Comparison of ENCODE assay signal across 17 cellular contexts in genomic region chr7:138878847-138879246, GRCh38.
DNase-seq lines count a peak whose midpoint lies in the region; ATAC-seq, FAIRE-seq and TF ChIP-seq lines count a peak whose summit lies in the region.
"Had no signal": no experiment of that assay in that cellular context is flagged by ENCODE, and none has a peak within 500 bp of the region (broad histone marks: within the 10 kb centered on the region; RNA-seq: fewer than 3 reads in every experiment).

No MANE protein-coding gene starts in this region.

- in situ Hi-C loops in HepG2 (cut with HindIII; ENCODE audit: extremely low pct_ligation_motif_present, low pct_unique_long_range_greater_than_20kb) = no loop called here

- BruUV-seq in HCT116 (replicated peaks; lab: Mats Ljungman, UMichigan) (TSS peak; percentile 31), HepG2 (replicated peaks; lab: Mats Ljungman, UMichigan) (no TSS peak)

- H3K4me1 ChIP-seq in HCT116 (ENCODE audit: control insufficient read depth in 1 of 2, insufficient read depth in 2 of 2, low read length in 2 of 2) = no peaks in the 10 kb centered on the region; a peak in 1 of 4 replicates
- peaks cover 26% of the 10 kb centered on the region for H3K4me1 ChIP-seq in astrocyte (ENCODE audit: insufficient read depth, low read length)
- peaks cover 3% of the 10 kb centered on the region; the same call in 1 of the 2 replicates for H3K4me1 ChIP-seq in HepG2 (ENCODE audit: insufficient read depth, low read length)
- H3K4me1 ChIP-seq in Peyer's patch = no peaks in the 10 kb centered on the region

- no peak for TF ChIP-seq EP300 in HepG2 (IDR thresholded peaks at IDR 0.05; ENCODE audit: low read depth in 2 of 2, low read length in 2 of 2)
- no peak for TF ChIP-seq EP300 in HepG2 (CRISPR knock-in tag; IDR thresholded peaks at IDR 0.05; ENCODE audit: borderline replicate concordance)

- H3K36me3 ChIP-seq in HCT116 (ENCODE audit: control insufficient read depth in 1 of 2, insufficient read depth in 2 of 2, low read length in 2 of 2) = no peaks in the 10 kb centered on the region
- no peaks in the 10 kb centered on the region for H3K36me3 ChIP-seq in astrocyte (ENCODE audit: insufficient read depth, low read length)
- peaks cover 0 to 4% of the 10 kb centered on the region in 2 experiments; a peak in 1 of 5 replicates for H3K36me3 ChIP-seq in HepG2 (replicated peaks in 1 of 2; ENCODE audit: control insufficient read depth in 1 of 2, insufficient read depth in 2 of 2, low read length in 2 of 2)
- H3K36me3 ChIP-seq in Peyer's patch = no peaks in the 10 kb centered on the region

- CTCF ChIA-PET in HCT116 (lab: Charles Lee) (no interaction called here), HepG2 (lab: Yijun Ruan, JAX; ENCODE audit: low intra/inter-chr PET ratio, low total read pairs) (no interaction called here)

- H3K27me3 ChIP-seq in HCT116 (ENCODE audit: insufficient read depth, low read length) (no peaks in the 10 kb centered on the region), astrocyte (ENCODE audit: insufficient read depth, low read length) (no peaks in the 10 kb centered on the region), HepG2 (ENCODE audit: control insufficient read depth in 1 of 2, insufficient read depth in 2 of 2, low read length in 2 of 2) (no peaks in the 10 kb centered on the region), Peyer's patch (no peaks in the 10 kb centered on the region)

- H3K27ac ChIP-seq in HCT116 (ENCODE audit: low read depth, low read length) (no peak overlapping the region), astrocyte (ENCODE audit: low read depth, low read length) (no peak overlapping the region), HepG2 (ENCODE audit: extremely low read length, insufficient read depth, low read length) (no peak overlapping the region), Peyer's patch (no peak overlapping the region)

- DNase-seq in DMS53 (lab: John Stamatoyannopoulos, UW) (peak; percentile 59), HCT116 (ENCODE audit: low read depth, low spot score) (no peak), astrocyte (ENCODE audit: low read depth) (no peak), HepG2 (ENCODE audit: low spot score) (no peak), cardiac septum (ENCODE audit: low spot score) (no peak), T1000 (lab: John Stamatoyannopoulos, UW) (no peak), Peyer's patch (no peak), cerebellar nuclear complex (lab: John Stamatoyannopoulos, UW) (no peak)
- DNase-seq: C1 segment of cervical spinal cord; CD4-positive, alpha-beta T cell; DND-41; GDM1; HCEC 1CT had no signal

- POLR2A ChIA-PET in HCT116 (lab: Charles Lee) = no interaction called here
- POLR2A ChIA-PET in HepG2 (lab: Yijun Ruan, JAX) = no interaction called here

- no peaks in the 10 kb centered on the region for H3K27me3 Mint-ChIP-seq in astrocyte (ENCODE audit: low read depth, unreplicated experiment)
- H3K27me3 Mint-ChIP-seq: B cell; CD4-positive, alpha-beta T cell; IgD-negative memory B cell had no signal

- peaks cover 2% of the 10 kb centered on the region for H3K9me3 Mint-ChIP-seq in astrocyte (ENCODE audit: unreplicated experiment)
- H3K9me3 Mint-ChIP-seq: CD4-positive, alpha-beta T cell had no signal

- TF ChIP-seq RAD21 in HCT116 (IDR thresholded peaks at IDR 0.05; ENCODE audit: low read depth) = no peak
- TF ChIP-seq RAD21 in HepG2 (CRISPR knock-in tag; IDR thresholded peaks at IDR 0.05) = no peak

- no peak for ATAC-seq in HCT116
- ATAC-seq in HepG2 = no peak

- no peaks in the 10 kb centered on the region for H3K9me3 ChIP-seq in HCT116 (ENCODE audit: control insufficient read depth in 1 of 2, insufficient read depth in 1 of 2, low read depth in 1 of 2, low read length in 2 of 2)
- H3K9me3 ChIP-seq in astrocyte (ENCODE audit: insufficient read depth, low read depth, low read length) = no peaks in the 10 kb centered on the region
- H3K9me3 ChIP-seq in HepG2 (ENCODE audit: low read length) = no peaks in the 10 kb centered on the region
- H3K9me3 ChIP-seq in Peyer's patch = no peaks in the 10 kb centered on the region

- H3K4me2 ChIP-seq in HCT116 (ENCODE audit: low read length) (no peak overlapping the region), astrocyte (ENCODE audit: low read length) (no peak overlapping the region), HepG2 (ENCODE audit: low read depth, low read length) (no peak overlapping the region)

- H3K4me1 Mint-ChIP-seq in astrocyte (ENCODE audit: low read depth, unreplicated experiment) = peaks cover 31% of the 10 kb centered on the region
- H3K4me1 Mint-ChIP-seq: B cell had no signal

- peaks cover 13% of the 10 kb centered on the region for H3K36me3 Mint-ChIP-seq in astrocyte (ENCODE audit: low read depth, unreplicated experiment)
- H3K36me3 Mint-ChIP-seq: IgD-negative memory B cell had no signal

- no peak overlapping the region for H2AFZ ChIP-seq in HCT116 (ENCODE audit: low read depth, low read length, poor library complexity, severe bottlenecking)
- H2AFZ ChIP-seq in astrocyte (ENCODE audit: low read depth, low read length) = no peak overlapping the region
- H2AFZ ChIP-seq in HepG2 (ENCODE audit: low read length) = no peak overlapping the region

- peak overlapping the region; percentile 82 for H3K27ac Mint-ChIP-seq in astrocyte (ENCODE audit: unreplicated experiment)
- H3K27ac Mint-ChIP-seq: B cell; CD4-positive, alpha-beta T cell; IgD-negative memory B cell had no signal

- FAIRE-seq in astrocyte (lab: Jason Lieb, UNC) = no peak
- FAIRE-seq in HepG2 (lab: Jason Lieb, UNC) = no peak
- FAIRE-seq: A204.1, GM12892 had no signal

- no peak overlapping the region for H3K4me3 Mint-ChIP-seq in astrocyte (ENCODE audit: unreplicated experiment)
- H3K4me3 Mint-ChIP-seq: B cell; CD4-positive, alpha-beta T cell; IgD-negative memory B cell had no signal

- intact Hi-C loops in HCT116 (cut with micrococcal nuclease) = no loop called here
- intact Hi-C loops in HepG2 (cut with micrococcal nuclease; ENCODE audit: unreplicated experiment) = no loop called here
- intact Hi-C loops in cardiac septum (cut with DNase I) = no loop called here

- H3K9me2 ChIP-seq in HCT116 (ENCODE audit: insufficient read depth) = no peaks in the 10 kb centered on the region

- H4K20me1 ChIP-seq in HCT116 (ENCODE audit: insufficient read depth) (no peaks in the 10 kb centered on the region), astrocyte (ENCODE audit: insufficient read depth, low read length) (no peaks in the 10 kb centered on the region), HepG2 (ENCODE audit: insufficient read depth, low read length) (no peaks in the 10 kb centered on the region)

- TF ChIP-seq POLR2A in HCT116 (IDR thresholded peaks at IDR 0.05; ENCODE audit: borderline replicate concordance, extremely low read depth, insufficient read depth, insufficient read length) = no peak
- no peak for TF ChIP-seq POLR2A in HepG2 (IDR thresholded peaks at IDR 0.05; ENCODE audit: insufficient read depth in 1 of 2, low read depth in 2 of 2, low read length in 2 of 2)
- TF ChIP-seq POLR2A in Peyer's patch (IDR thresholded peaks at IDR 0.05) = no peak

- H3K4me3 ChIP-seq in HCT116 (replicated peaks in 1 of 2; ENCODE audit: low read depth in 1 of 2, low read length in 2 of 2) = no peak overlapping the region
- H3K4me3 ChIP-seq in astrocyte (ENCODE audit: insufficient read depth, low read depth, low read length) = no peak overlapping the region
- H3K4me3 ChIP-seq in HepG2 (replicated peaks in 1 of 3; ENCODE audit: insufficient read depth in 1 of 3, low read depth in 2 of 3, low read length in 3 of 3) = no peak overlapping the region
- no peak overlapping the region for H3K4me3 ChIP-seq in Peyer's patch

- H3K79me2 ChIP-seq in HCT116 (ENCODE audit: insufficient read depth, low read length) = no peaks in the 10 kb centered on the region
- H3K79me2 ChIP-seq in astrocyte (ENCODE audit: insufficient read depth, low read length) = no peaks in the 10 kb centered on the region
- no peaks in the 10 kb centered on the region for H3K79me2 ChIP-seq in HepG2 (ENCODE audit: insufficient read depth, low read length)

- H3K9ac ChIP-seq in HCT116 (ENCODE audit: low read length) = no peak overlapping the region
- H3K9ac ChIP-seq in astrocyte (ENCODE audit: low read length) = no peak overlapping the region
- no peak overlapping the region for H3K9ac ChIP-seq in HepG2 (ENCODE audit: insufficient read depth, low read depth, low read length)

- RAD21 ChIA-PET in HCT116 (lab: Charles Lee; ENCODE audit: low non-redundant PET in 1 of 2, low total read pairs in 2 of 2, uncharacterized antibody in 2 of 2, unreplicated experiment in 2 of 2) = no interaction called here

- TF ChIP-seq CTCF in HCT116 (IDR thresholded peaks at IDR 0.05 in 2 of 3, conservative IDR thresholded peaks at IDR 0.05 in 1 of 3; ENCODE audit: borderline replicate concordance in 1 of 3, insufficient read depth in 1 of 3, low read depth in 2 of 3, low read length in 2 of 3) = no peak
- no peak for TF ChIP-seq CTCF in astrocyte (IDR thresholded peaks at IDR 0.05; ENCODE audit: insufficient read depth, low read depth, low read length)
- TF ChIP-seq CTCF in HepG2 (CRISPR knock-in tag; IDR thresholded peaks at IDR 0.05) = no peak
- no peak for TF ChIP-seq CTCF in Peyer's patch (IDR thresholded peaks at IDR 0.05)

TF ChIP-seq in HCT116, 20 proteins besides CTCF, POLR2A, EP300 and RAD21 (continues in another document):
- TF ChIP-seq TCF7L2 (IDR thresholded peaks at IDR 0.05; ENCODE audit: borderline replicate concordance, extremely low read depth, insufficient read depth, insufficient read length) (no peak), CEBPB (IDR thresholded peaks at IDR 0.05; ENCODE audit: low read depth) (no peak), CBX3 (IDR thresholded peaks at IDR 0.05; ENCODE audit: low read depth) (no peak), SP1 (IDR thresholded peaks at IDR 0.05; ENCODE audit: low read depth) (no peak), EZH2phosphoT487 (IDR thresholded peaks at IDR 0.05; ENCODE audit: borderline replicate concordance) (no peak), POLR2AphosphoS5 (IDR thresholded peaks at IDR 0.05; ENCODE audit: low read depth, low read length) (no peak), EZH2 (IDR thresholded peaks at IDR 0.05) (no peak)

TF ChIP-seq in HepG2, 621 proteins besides CTCF, POLR2A, EP300 and RAD21:
- no peak for TF ChIP-seq ZNF737 (CRISPR knock-in tag; IDR thresholded peaks at IDR 0.05; ENCODE audit: borderline replicate concordance)
- 0 out of 2 replicates have a peak, but pooled peaks have one; percentile 14 for TF ChIP-seq FOXA3 (CRISPR knock-in tag; IDR thresholded peaks at IDR 0.05)
